ENCODE assay signal across 1 cellular context in genomic region chr2:218003994-218004419, GRCh38.
TF ChIP-seq lines count a peak whose summit lies in the region.

No MANE protein-coding gene starts in this region.

TF ChIP-seq in HepG2, 621 proteins besides CTCF, POLR2A, EP300 and RAD21:
- TF ChIP-seq, protein P1, sequence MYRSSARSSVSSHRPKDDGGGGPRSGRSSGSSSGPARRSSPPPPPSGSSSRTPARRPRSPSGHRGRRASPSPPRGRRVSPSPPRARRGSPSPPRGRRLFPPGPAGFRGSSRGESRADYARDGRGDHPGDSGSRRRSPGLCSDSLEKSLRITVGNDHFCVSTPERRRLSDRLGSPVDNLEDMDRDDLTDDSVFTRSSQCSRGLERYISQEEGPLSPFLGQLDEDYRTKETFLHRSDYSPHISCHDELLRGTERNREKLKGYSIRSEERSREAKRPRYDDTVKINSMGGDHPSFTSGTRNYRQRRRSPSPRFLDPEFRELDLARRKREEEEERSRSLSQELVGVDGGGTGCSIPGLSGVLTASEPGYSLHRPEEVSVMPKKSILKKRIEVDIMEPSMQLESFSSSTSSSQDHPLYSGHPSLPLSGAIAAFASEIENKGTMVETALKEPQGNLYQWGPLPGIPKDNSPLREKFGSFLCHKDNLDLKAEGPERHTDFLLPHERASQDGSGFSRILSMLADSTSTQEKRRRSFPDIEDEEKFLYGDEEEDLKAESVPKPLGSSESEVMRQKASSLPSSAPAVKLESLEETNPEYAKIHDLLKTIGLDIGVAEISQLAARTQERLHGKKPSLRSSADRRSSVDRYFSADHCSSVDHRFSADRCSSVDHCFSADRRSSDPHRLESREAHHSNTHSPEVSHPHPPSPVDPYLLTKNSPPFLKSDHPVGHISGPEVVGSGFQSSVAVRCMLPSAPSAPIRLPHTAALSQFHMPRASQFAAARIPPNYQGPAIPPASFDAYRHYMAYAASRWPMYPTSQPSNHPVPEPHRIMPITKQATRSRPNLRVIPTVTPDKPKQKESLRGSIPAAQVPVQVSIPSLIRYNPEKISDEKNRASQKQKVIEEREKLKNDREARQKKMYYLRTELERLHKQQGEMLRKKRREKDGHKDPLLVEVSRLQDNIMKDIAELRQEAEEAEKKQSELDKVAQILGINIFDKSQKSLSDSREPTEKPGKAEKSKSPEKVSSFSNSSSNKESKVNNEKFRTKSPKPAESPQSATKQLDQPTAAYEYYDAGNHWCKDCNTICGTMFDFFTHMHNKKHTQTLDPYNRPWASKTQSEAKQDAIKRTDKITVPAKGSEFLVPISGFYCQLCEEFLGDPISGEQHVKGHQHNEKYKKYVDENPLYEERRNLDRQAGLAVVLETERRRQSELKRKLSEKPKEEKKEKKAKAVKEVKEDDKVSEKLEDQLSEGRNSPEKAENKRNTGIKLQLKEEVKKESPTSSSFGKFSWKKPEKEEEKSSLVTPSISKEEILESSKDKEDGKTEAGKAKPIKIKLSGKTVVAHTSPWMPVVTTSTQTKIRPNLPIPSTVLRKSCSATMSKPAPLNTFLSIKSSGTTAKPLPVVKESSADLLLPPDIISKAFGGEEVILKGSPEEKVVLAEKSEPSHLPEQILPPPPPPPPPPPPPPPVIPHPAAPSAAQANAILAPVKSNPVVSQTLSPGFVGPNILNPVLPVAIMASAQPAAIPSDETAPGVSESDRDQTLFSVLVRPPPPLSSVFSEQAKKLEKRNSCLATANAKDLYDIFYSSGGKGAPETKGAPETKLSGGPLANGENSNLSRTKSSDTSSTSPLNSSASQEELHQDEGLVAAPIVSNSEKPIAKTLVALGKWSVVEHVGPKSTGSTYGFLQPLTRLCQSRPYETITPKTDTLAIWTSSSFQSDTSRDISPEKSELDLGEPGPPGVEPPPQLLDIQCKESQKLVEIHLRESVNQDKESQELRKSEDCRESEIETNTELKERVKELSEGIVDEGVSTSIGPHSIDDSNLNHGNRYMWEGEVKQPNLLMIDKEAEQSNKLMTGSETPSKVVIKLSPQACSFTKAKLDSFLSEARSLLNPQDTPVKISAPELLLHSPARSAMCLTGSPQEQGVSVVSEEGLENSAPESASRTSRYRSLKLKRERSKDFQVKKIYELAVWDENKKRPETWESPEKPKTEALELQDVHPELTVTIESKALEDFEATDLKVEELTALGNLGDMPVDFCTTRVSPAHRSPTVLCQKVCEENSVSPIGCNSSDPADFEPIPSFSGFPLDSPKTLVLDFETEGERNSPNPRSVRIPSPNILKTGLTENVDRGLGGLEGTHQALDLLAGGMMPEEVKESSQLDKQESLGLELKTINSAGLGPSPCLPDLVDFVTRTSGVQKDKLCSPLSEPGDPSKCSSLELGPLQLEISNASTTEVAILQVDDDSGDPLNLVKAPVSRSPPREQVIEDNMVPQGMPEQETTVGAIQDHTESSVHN (CRISPR knock-in tag; IDR thresholded peaks at IDR 0.05) = no peak
- TF ChIP-seq ZNF646 (CRISPR knock-in tag; IDR thresholded peaks at IDR 0.05) (peak; percentile 91), PRDM10 (CRISPR knock-in tag; IDR thresholded peaks at IDR 0.05; ENCODE audit: low read depth) (peak; percentile 85), MIER2 (CRISPR knock-in tag; IDR thresholded peaks at IDR 0.05) (peak; percentile 46; the same call in 1 of the 2 replicates), ZNF382 (CRISPR knock-in tag; IDR thresholded peaks at IDR 0.05; ENCODE audit: borderline replicate concordance) (no peak), PITX1 (CRISPR knock-in tag; IDR thresholded peaks at IDR 0.05) (no peak), IRX3 (CRISPR knock-in tag; IDR thresholded peaks at IDR 0.05; ENCODE audit: borderline replicate concordance, low read depth) (no peak), TP53 (CRISPR knock-in tag; conservative IDR thresholded peaks at IDR 0.05) (no peak)
TF ChIP-seq in HepG2: peak in this region for 3.
